In genomic region chr20:57718490-57719009, GRCh38 we compare ENCODE assay signal across 8 cellular contexts. TPM values are rescaled to one million over a fixed set of nuclear protein-coding genes. Genes with fewer than 3 reads are reported as not detected.
DNase-seq lines count a peak whose midpoint lies in the region; ATAC-seq and TF ChIP-seq lines count a peak whose summit lies in the region.

No MANE protein-coding gene starts in this region.

- no peaks in the 10 kb centered on the region for H3K36me3 Mint-ChIP-seq in type B pancreatic cell

- H3K9me3 Mint-ChIP-seq in type B pancreatic cell = no peaks in the 10 kb centered on the region

- peak overlapping the region; percentile 55 for H3K4me3 ChIP-seq in left ventricle myocardium inferior

- H3K4me3 Mint-ChIP-seq in type B pancreatic cell = peak overlapping the region; percentile 83

- peaks cover 28% of the 10 kb centered on the region for H3K27me3 Mint-ChIP-seq in type B pancreatic cell

- ATAC-seq in HG02642 (IDR thresholded peaks at IDR 0.05; ENCODE audit: poor library complexity, unreplicated experiment) = peak; percentile 96

- intact Hi-C loops in left ventricle myocardium inferior (cut with micrococcal nuclease) = no loop called here
- intact Hi-C loops in posterior vena cava (cut with DNase I) = no loop called here

- H3K4me1 Mint-ChIP-seq in type B pancreatic cell (ENCODE audit: unreplicated experiment) = peaks cover 7% of the 10 kb centered on the region

- no peak for TF ChIP-seq CTCF in GM10266 (IDR thresholded peaks at IDR 0.05; ENCODE audit: control insufficient read depth, insufficient read depth, low read depth, missing control alignments)
- TF ChIP-seq CTCF in left ventricle myocardium inferior (IDR thresholded peaks at IDR 0.05; ENCODE audit: borderline replicate concordance) = no peak
- TF ChIP-seq CTCF in type B pancreatic cell (conservative IDR thresholded peaks at IDR 0.05) = no peak

- H3K27me3 ChIP-seq in left ventricle myocardium inferior (ENCODE audit: low read depth) = no peaks in the 10 kb centered on the region

- H3K36me3 ChIP-seq in left ventricle myocardium inferior = no peaks in the 10 kb centered on the region

- no peaks in the 10 kb centered on the region for H3K9me3 ChIP-seq in left ventricle myocardium inferior (replicated peaks)

- H3K27ac ChIP-seq in left ventricle myocardium inferior (replicated peaks) = no peak overlapping the region

- peaks cover 48% of the 10 kb centered on the region for H3K4me1 ChIP-seq in left ventricle myocardium inferior

- peak; percentile 93 for DNase-seq in GM10266 (ENCODE audit: extremely low spot score)
- peak; percentile 93 for DNase-seq in NCI-H1092 treated with DMSO at 0.1 percent for 48 hours (lab: John Stamatoyannopoulos, UW)
- DNase-seq in T-helper 2 cell = peak; percentile 52 to 93 (median 85)
- DNase-seq in amygdala (lab: John Stamatoyannopoulos, UW) = peak; percentile 38 to 99 (median 96)
- peak; percentile 97 for DNase-seq in left ventricle myocardium inferior
- peak; percentile 99 for DNase-seq in posterior vena cava (ENCODE audit: low spot score)
- DNase-seq in type B pancreatic cell (ENCODE audit: extremely low spot score, unreplicated experiment) = peak; percentile 92

- no peak overlapping the region for H3K27ac Mint-ChIP-seq in type B pancreatic cell

RNA-seq across cellular contexts. Expression of gene PMEPA1, which starts 8.7 kb away (rescaled TPM):
- 36.4 TPM for total RNA-seq in left ventricle myocardium inferior
- total RNA-seq in posterior vena cava = 10 to 100 TPM; 45.6 to 55.6 TPM
- total RNA-seq in type B pancreatic cell (ENCODE audit: low replicate concordance) = 4.3 and 8.8 TPM in 2 replicates
